Comparison of ENCODE assay signal across 26 cellular contexts in genomic region chr5:79841172-79841571, GRCh38.
"Had no signal": no experiment of that assay in that cellular context is flagged by ENCODE, and none has a peak within 500 bp of the region (broad histone marks: within the 10 kb centered on the region; RNA-seq: fewer than 3 reads in every experiment).

No MANE protein-coding gene starts in this region.

- H3K4me3 Mint-ChIP-seq: dendritic cell treated with granulocyte-macrophage colony-stimulating factor and Interleukin-4, amounts not matched to agents 40 ng/mL and 50 ng/mL, for 4 days; memory B cell; natural killer cell; neural crest cell; stimulated activated memory B cell treated with anti-CD40 and anti-IgM and Interleukin-4, amounts not matched to agents 10 μg/mL and 1 μg/mL and 100 μg/mL, for 72 hours had no signal

- H3K36me3 Mint-ChIP-seq: memory B cell; natural killer cell; stimulated activated memory B cell treated with anti-CD40 and anti-IgM and Interleukin-4, amounts not matched to agents 10 μg/mL and 1 μg/mL and 100 μg/mL, for 72 hours had no signal

- H3K4me1 Mint-ChIP-seq: memory B cell; natural killer cell; stimulated activated memory B cell treated with anti-CD40 and anti-IgM and Interleukin-4, amounts not matched to agents 10 μg/mL and 1 μg/mL and 100 μg/mL, for 72 hours had no signal

- DNase-seq: colonic mucosa; effector memory CD4-positive, alpha-beta T cell; erythroblast; esophagus squamous epithelium; foreskin melanocyte; glutamatergic neuron; heart right ventricle; hippocampal formation; left cardiac atrium; left ventricle myocardium superior; natural killer cell; sigmoid colon; stimulated activated CD4-positive, alpha-beta T cell treated with anti-CD3 and anti-CD28 coated beads, Interleukin-2, amount 100 ng/mL, for 24 hours; stimulated activated CD4-positive, alpha-beta T cell treated with anti-CD3 and anti-CD28 coated beads, Interleukin-4, amount 100 ng/mL, for 24 hours; stimulated activated naive CD8-positive, alpha-beta T cell treated with anti-CD3 and anti-CD28 coated beads, Interleukin-15, Interleukin-2, amounts not matched to agents 100 U/mL and 50 U/mL, for 24 hours; substantia nigra; upper lobe of left lung had no signal

- H3K4me3 ChIP-seq: colonic mucosa, esophagus squamous epithelium, heart right ventricle, lung, prostate gland, right atrium auricular region, sigmoid colon, thoracic aorta, tibial nerve, upper lobe of left lung had no signal

- H3K27me3 ChIP-seq: colonic mucosa, heart right ventricle, right atrium auricular region, sigmoid colon, tibial nerve, upper lobe of left lung had no signal

- H3K27ac ChIP-seq: colonic mucosa, esophagus squamous epithelium, prostate gland, right atrium auricular region, thoracic aorta, tibial nerve, upper lobe of left lung had no signal

- H3K36me3 ChIP-seq: colonic mucosa, esophagus squamous epithelium, heart right ventricle, prostate gland, right atrium auricular region, sigmoid colon, thoracic aorta, tibial nerve, upper lobe of left lung had no signal

- H3K9me3 Mint-ChIP-seq: dendritic cell treated with granulocyte-macrophage colony-stimulating factor and Interleukin-4, amounts not matched to agents 40 ng/mL and 50 ng/mL, for 4 days; memory B cell; natural killer cell; stimulated activated memory B cell treated with anti-CD40 and anti-IgM and Interleukin-4, amounts not matched to agents 10 μg/mL and 1 μg/mL and 100 μg/mL, for 72 hours had no signal

- H3K9me3 ChIP-seq: colonic mucosa, esophagus squamous epithelium, heart right ventricle, prostate gland, right atrium auricular region, sigmoid colon, thoracic aorta, tibial nerve, upper lobe of left lung had no signal

- H3K4me1 ChIP-seq: colonic mucosa, esophagus squamous epithelium, prostate gland, right atrium auricular region, upper lobe of left lung had no signal

- H3K27ac Mint-ChIP-seq: dendritic cell treated with granulocyte-macrophage colony-stimulating factor and Interleukin-4, amounts not matched to agents 40 ng/mL and 50 ng/mL, for 4 days; memory B cell; natural killer cell; stimulated activated memory B cell treated with anti-CD40 and anti-IgM and Interleukin-4, amounts not matched to agents 10 μg/mL and 1 μg/mL and 100 μg/mL, for 72 hours had no signal
